ENCODE assay signal across 8 cellular contexts in genomic region chr22:46087816-46088277, GRCh38.
DNase-seq lines count a peak whose midpoint lies in the region; ATAC-seq and TF ChIP-seq lines count a peak whose summit lies in the region.

No MANE protein-coding gene starts in this region.

- H3K27me3 ChIP-seq in BJ (ENCODE audit: control insufficient read depth, insufficient read depth, low read length): no peaks in the 10 kb centered on the region

- H3K4me3 ChIP-seq in BJ (ENCODE audit: low read depth, low read length): peak overlapping the region; percentile 37

- peaks cover 56% of the 10 kb centered on the region for H3K36me3 ChIP-seq in BJ (ENCODE audit: control insufficient read depth, insufficient read depth, low read length)

- CTCF ChIA-PET in BJ (lab: Yijun Ruan, JAX): interaction anchor here (0.6 to 3.1 kb wide), 5 partner anchors 11 to 82 kb away, joined by 3 to 13 read pairs (median 3); no protein-coding TSS in a partner anchor

- peak overlapping the region; percentile 99 for H3K27ac ChIP-seq in epithelial cell of prostate

- no peak for TF ChIP-seq CTCF in BJ (IDR thresholded peaks at IDR 0.05; ENCODE audit: insufficient read depth, low read depth, low read length)

- POLR2A ChIA-PET in BJ (lab: Charles Lee): interaction anchor here (0.7 to 1.4 kb wide), 3 partner anchors 14 to 90 kb away, joined by 4 to 5 read pairs (median 5); no protein-coding TSS in a partner anchor

- ATAC-seq in GM21619 (IDR thresholded peaks at IDR 0.05; ENCODE audit: unreplicated experiment): no peak

- DNase-seq in BJ (ENCODE audit: low read depth) (no peak), NCI-H69 (lab: John Stamatoyannopoulos, UW) (peak; percentile 69), epithelial cell of prostate (ENCODE audit: low read depth, low spot score) (no peak), myocyte (ENCODE audit: low read depth) (peak; percentile 94), GDM1 (lab: John Stamatoyannopoulos, UW) (no peak), NCI-H748 treated with DMSO at 0.1 percent for 48 hours (lab: John Stamatoyannopoulos, UW) (no peak)
- no peak for DNase-seq in activated CD4-positive, alpha-beta T cell treated with anti-CD3 and anti-CD28 coated beads for 48 hours

Comparison
In these comparisons a context has a peak if more than half of its experiments do, and no peak if none do; other contexts are left out.
1. DNase-seq: peak in NCI-H69 (single experiment) and myocyte (single experiment); none in BJ (single experiment), epithelial cell of prostate (single experiment), GDM1 (single experiment), activated CD4-positive, alpha-beta T cell treated with anti-CD3 and anti-CD28 coated beads for 48 hours (single experiment) and NCI-H748 treated with DMSO at 0.1 percent for 48 hours (single experiment).